Comparison of ENCODE assay signal across 6 cellular contexts in the genomic region with DNA sequence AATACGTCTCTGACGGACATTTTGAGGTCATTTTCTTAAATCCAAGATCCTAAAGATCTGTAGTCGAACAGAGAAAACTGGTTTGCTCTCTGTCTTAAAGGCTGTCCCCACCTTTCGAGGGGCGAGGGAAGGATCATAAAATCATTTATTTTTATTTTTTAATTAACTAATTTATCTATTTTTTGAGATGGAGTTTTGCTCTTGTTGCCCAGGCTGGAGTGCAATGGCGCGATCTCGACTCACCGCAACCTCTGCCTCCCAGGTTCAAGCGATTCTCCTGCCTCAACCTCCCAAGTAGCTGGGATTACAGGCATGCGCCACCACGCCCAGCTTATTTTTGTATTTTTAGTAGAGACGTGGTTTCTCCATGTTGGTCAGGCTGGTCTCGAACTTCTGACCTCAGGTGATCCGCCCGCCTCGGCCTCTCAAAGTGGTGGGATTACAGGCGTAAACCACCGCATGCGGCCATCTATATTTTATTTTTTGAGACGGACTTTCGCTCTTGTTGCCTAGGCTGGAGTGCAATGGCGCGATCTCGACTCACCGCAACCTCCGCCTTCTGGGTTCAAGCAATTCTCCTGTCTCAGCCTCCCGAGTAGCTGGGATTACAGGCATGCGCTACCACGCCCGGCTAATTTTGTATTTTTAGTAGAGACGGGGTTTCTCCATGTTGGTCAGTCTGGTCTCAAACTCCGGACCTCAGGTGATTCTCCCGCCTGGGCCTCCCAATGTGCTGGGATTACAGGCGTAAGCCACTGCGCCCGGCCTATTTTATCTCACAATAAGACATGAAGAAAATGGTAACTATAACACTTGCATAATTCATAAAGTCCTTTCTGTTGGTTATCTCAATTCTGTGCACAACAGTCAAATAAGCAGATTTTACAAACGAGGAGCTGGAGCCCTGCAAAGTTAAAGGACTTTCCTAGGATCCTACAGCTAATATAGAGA. TPM values are rescaled to one million over a fixed set of nuclear protein-coding genes. Genes with fewer than 3 reads are reported as not detected.
DNase-seq lines count a peak whose midpoint lies in the region; TF ChIP-seq lines count a peak whose summit lies in the region.
"Not testable (repeated sequence)": the region's sequence is repeated elsewhere in the genome, so short reads cannot be mapped to it uniquely, and the experiment has no call there.

No MANE protein-coding gene starts in this region.

- H3K4me1 Mint-ChIP-seq in Caco-2 (ENCODE audit: low read depth, unreplicated experiment) = peaks cover 23% of the 10 kb centered on the region

- H3K27me3 ChIP-seq in Caco-2 (replicated peaks; ENCODE audit: control insufficient read depth, insufficient read depth, low read length); muscle layer of duodenum (ENCODE audit: low read depth, low read length); stomach: not testable (repeated sequence)

- TSS peak; percentile 55 for BruUV-seq in Caco-2 (replicated peaks; lab: Mats Ljungman, UMichigan)

- peak overlapping the region; percentile 100 for H3K27ac Mint-ChIP-seq in Caco-2 (ENCODE audit: unreplicated experiment)

- H3K4me3 ChIP-seq in Caco-2 (ENCODE audit: low read depth, low read length) (peak overlapping the region; percentile 54), fibroblast of pulmonary artery (replicated peaks; ENCODE audit: low read depth, low read length) (peak overlapping the region; percentile 57), muscle layer of duodenum (ENCODE audit: low read depth in 1 of 2, low read length in 2 of 2) (peak overlapping the region; percentile 57 to 76), stomach (peak overlapping the region; percentile 43 to 68 (median 58))

- H3K9me3 ChIP-seq in Caco-2; muscle layer of duodenum (ENCODE audit: control insufficient read depth in 1 of 2, low read length in 2 of 2); stomach: not testable (repeated sequence)

- not testable (repeated sequence) for TF ChIP-seq POLR2A in stomach (IDR thresholded peaks at IDR 0.05)

- H3K36me3 Mint-ChIP-seq in Caco-2 (ENCODE audit: insufficient read depth, unreplicated experiment) = peaks cover 61% of the 10 kb centered on the region

- H3K27ac ChIP-seq in angular gyrus (ENCODE audit: low read depth, low read length) (peak overlapping the region; percentile 97), muscle layer of duodenum (ENCODE audit: low read length) (peak overlapping the region; percentile 78), stomach (peak overlapping the region; percentile 77 to 98 (median 98))

- POLR2A ChIA-PET in Caco-2 (lab: Charles Lee) = interaction anchor here (0.9 to 1.3 kb wide), 10 partner anchors 22 to 224 kb away, joined by 3 to 9 read pairs (median 4); a partner anchor contains a TSS

- H3K36me3 ChIP-seq in Caco-2 (ENCODE audit: control insufficient read depth, insufficient read depth, low read length) = not testable (repeated sequence)
- peaks cover 19 to 25% of the 10 kb centered on the region in 2 donors for H3K36me3 ChIP-seq in muscle layer of duodenum (ENCODE audit: control insufficient read depth in 1 of 2, insufficient read depth in 2 of 2, low read length in 2 of 2)
- peaks cover 11 to 33% (median 27%) of the 10 kb centered on the region in 4 donors for H3K36me3 ChIP-seq in stomach

- not testable (repeated sequence) for H3K9me3 Mint-ChIP-seq in Caco-2 (ENCODE audit: unreplicated experiment)

- peaks cover 13% of the 10 kb centered on the region; the same call in 1 of the 2 replicates for H3K4me1 ChIP-seq in Caco-2
- H3K4me1 ChIP-seq in muscle layer of duodenum (ENCODE audit: control insufficient read depth in 1 of 2, insufficient read depth in 2 of 2, low read length in 2 of 2) = peaks cover 11 to 35% of the 10 kb centered on the region in 2 donors
- peaks cover 29 to 50% (median 49%) of the 10 kb centered on the region in 4 donors for H3K4me1 ChIP-seq in stomach

- TF ChIP-seq EP300 in stomach (IDR thresholded peaks at IDR 0.05) = not testable (repeated sequence)

- intact Hi-C loops in Caco-2 (cut with micrococcal nuclease; ENCODE audit: unreplicated experiment) = loop anchor here (1.0 to 5.0 kb wide), 6 partner anchors 23 to 506 kb away; a partner anchor contains a TSS
- intact Hi-C loops in stomach (cut with DNase I; ENCODE audit: low total_unique reads) = not testable (repeated sequence)

- peak overlapping the region; percentile 95 for H3K4me3 Mint-ChIP-seq in Caco-2 (ENCODE audit: unreplicated experiment)

- TF ChIP-seq CTCF in Caco-2 (IDR thresholded peaks at IDR 0.05; ENCODE audit: insufficient read depth in 1 of 2, low read depth in 1 of 2, low read length in 1 of 2, severe bottlenecking in 1 of 2, unreplicated experiment in 1 of 2); fibroblast of pulmonary artery (IDR thresholded peaks at IDR 0.05; ENCODE audit: low read length, missing control alignments); stomach (IDR thresholded peaks at IDR 0.05): not testable (repeated sequence)

- 72 to 76% (median 74%) methylated on average over 38 of the region's 38 CpGs for WGBS in stomach, 5 donors

- H3K27me3 Mint-ChIP-seq in Caco-2 (ENCODE audit: insufficient read depth, unreplicated experiment) = not testable (repeated sequence)

- CTCF ChIA-PET in Caco-2 (lab: Charles Lee) = interaction anchor here (0.6 to 1.7 kb wide), 8 partner anchors 14 to 369 kb away, joined by 3 to 17 read pairs (median 6); a partner anchor contains a TSS

- DNase-seq in Caco-2; fibroblast of pulmonary artery (ENCODE audit: low read depth); stomach: not testable (repeated sequence)

TF ChIP-seq in PFSK-1, 5 proteins besides CTCF, POLR2A, EP300 and RAD21:
- peak; percentile 2; the same call in 1 of the 2 replicates for TF ChIP-seq POLR2AphosphoS5 (IDR thresholded peaks at IDR 0.05; ENCODE audit: low read depth, low read length)
TF ChIP-seq in PFSK-1: peak in this region for 1; not testable (repeated sequence) for 4.

RNA-seq across cellular contexts. Expression of a gene that starts 1.0 kb away (rescaled TPM):
- 46.6 and 48.6 TPM in 2 replicates for total RNA-seq in Caco-2 (2022)
- polyA plus RNA-seq in PFSK-1 (2012; ENCODE audit: insufficient read length, low read depth) = 42.5 TPM
- 100 to 1,000 TPM in 2 of 5 donors, 10 to 100 TPM in 2, 1 to 10 TPM in 1; 9.6 to 153 (median 99.2) TPM for total RNA-seq in stomach
- polyA plus RNA-seq in stomach = 1 to 10 TPM; 3.8 to 8.7 (median 4.2) TPM

RNA-seq across cellular contexts. Expression of a gene that starts 2.0 kb away (rescaled TPM):
- total RNA-seq in Caco-2 (2022) = 742 and 788 TPM in 2 replicates
- 747 TPM for polyA plus RNA-seq in PFSK-1 (2012; ENCODE audit: insufficient read length, low read depth)
- total RNA-seq in stomach = 100 to 1,000 TPM in 4 of 5 donors, 10 to 100 TPM in 1; 67.5 to 177 (median 109) TPM
- polyA plus RNA-seq in stomach = 100 to 1,000 TPM; 127 to 223 (median 183) TPM

RNA-seq across cellular contexts. Expression of a gene that starts 24.4 kb away (rescaled TPM):
- 101 and 113 TPM in 2 replicates for total RNA-seq in Caco-2 (2022)
- polyA plus RNA-seq in PFSK-1 (2012; ENCODE audit: insufficient read length, low read depth) = 327 TPM
- 100 to 1,000 TPM in 2 of 5 donors, 10 to 100 TPM in 3; 40.6 to 201 (median 74.7) TPM for total RNA-seq in stomach
- 100 to 1,000 TPM; 145 to 178 (median 151) TPM for polyA plus RNA-seq in stomach

RNA-seq across cellular contexts. Expression of a gene that starts 26.2 kb away (rescaled TPM):
- total RNA-seq in Caco-2 (2022) (13.0 and 17.4 TPM in 2 replicates), stomach (100 to 1,000 TPM in 2 of 5 donors, 10 to 100 TPM in 3; 16.5 to 144 (median 92.8) TPM)
- polyA plus RNA-seq in PFSK-1 (2012; ENCODE audit: insufficient read length, low read depth) = not detected
- polyA plus RNA-seq in stomach = 100 to 1,000 TPM; 112 to 187 (median 147) TPM

RNA-seq across cellular contexts. Expression of a gene that starts 27.3 kb away (rescaled TPM):
- total RNA-seq in Caco-2 (2022) (31.7 and 32.1 TPM in 2 replicates), stomach (1 to 10 TPM in 4 of 5 donors, under 1 TPM in 1; 0.92 to 6.4 (median 2.9) TPM)
- 22.6 TPM for polyA plus RNA-seq in PFSK-1 (2012; ENCODE audit: insufficient read length, low read depth)
- polyA plus RNA-seq in stomach = 10 to 100 TPM in 1 of 3 donors, 1 to 10 TPM in 2; 4.1 to 15.8 (median 8.5) TPM
